In genomic region chr20:32589769-32590168, GRCh38 we compare ENCODE assay signal across 20 cellular contexts.
"Had no signal": no experiment of that assay in that cellular context is flagged by ENCODE, and none has a peak within 500 bp of the region (broad histone marks: within the 10 kb centered on the region; RNA-seq: fewer than 3 reads in every experiment).

No MANE protein-coding gene starts in this region.

- H3K9me3 ChIP-seq: heart left ventricle, mucosa of descending colon, tibial artery, upper lobe of left lung, uterus had no signal

- H3K27ac Mint-ChIP-seq: naive thymus-derived CD8-positive, alpha-beta T cell; stimulated activated memory B cell treated with anti-CD40 and anti-IgM and Interleukin-4, amounts not matched to agents 10 μg/mL and 1 μg/mL and 100 μg/mL, for 72 hours; stimulated activated naive CD8-positive, alpha-beta T cell treated with anti-CD3 and anti-CD28 coated beads, Interleukin-15, Interleukin-2, amounts not matched to agents 100 ng/mL and 50 ng/mL, for 24 hours had no signal

- H3K27ac ChIP-seq: coronary artery, dorsolateral prefrontal cortex, heart left ventricle, tibial artery, upper lobe of left lung, uterus had no signal

- H3K36me3 ChIP-seq: heart left ventricle, tibial artery, upper lobe of left lung, uterus had no signal

- H3K27me3 ChIP-seq: dorsolateral prefrontal cortex, uterus had no signal

- H3K4me1 ChIP-seq: uterus had no signal

- H3K9me3 Mint-ChIP-seq: naive thymus-derived CD8-positive, alpha-beta T cell; stimulated activated memory B cell treated with anti-CD40 and anti-IgM and Interleukin-4, amounts not matched to agents 10 μg/mL and 1 μg/mL and 100 μg/mL, for 72 hours; stimulated activated naive CD8-positive, alpha-beta T cell treated with anti-CD3 and anti-CD28 coated beads, Interleukin-15, Interleukin-2, amounts not matched to agents 100 ng/mL and 50 ng/mL, for 24 hours had no signal

- H3K4me3 ChIP-seq: coronary artery, dorsolateral prefrontal cortex, heart left ventricle, mucosa of descending colon, smooth muscle cell, tibial artery, upper lobe of left lung, uterus had no signal

- H3K36me3 Mint-ChIP-seq: stimulated activated memory B cell treated with anti-CD40 and anti-IgM and Interleukin-4, amounts not matched to agents 10 μg/mL and 1 μg/mL and 100 μg/mL, for 72 hours had no signal

- ATAC-seq: heart left ventricle; left lobe of liver; mucosa of descending colon; naive thymus-derived CD8-positive, alpha-beta T cell; right cardiac atrium; stimulated activated memory B cell treated with anti-CD40 and anti-IgM and Interleukin-4, amounts not matched to agents 10 μg/mL and 1 μg/mL and 100 μg/mL, for 72 hours had no signal

- FAIRE-seq: frontal cortex, islet of Langerhans had no signal

- H3K4me2 ChIP-seq: smooth muscle cell had no signal

- DNase-seq: dorsolateral prefrontal cortex; effector CD8-positive, alpha-beta T cell; heart left ventricle; hippocampal formation; mucosa of descending colon; naive thymus-derived CD8-positive, alpha-beta T cell; posterior cingulate gyrus; stimulated activated CD4-positive, alpha-beta T cell treated with anti-CD3 and anti-CD28 coated beads, Interleukin-2, amount 100 ng/mL, for 48 hours; stimulated activated CD8-positive, alpha-beta memory T cell treated with anti-CD3 and anti-CD28 coated beads, Interleukin-4, amount 100 ng/mL, for 48 hours; tibial artery; upper lobe of left lung; uterus had no signal

- H3K4me3 Mint-ChIP-seq: naive thymus-derived CD8-positive, alpha-beta T cell; stimulated activated memory B cell treated with anti-CD40 and anti-IgM and Interleukin-4, amounts not matched to agents 10 μg/mL and 1 μg/mL and 100 μg/mL, for 72 hours; stimulated activated naive CD8-positive, alpha-beta T cell treated with anti-CD3 and anti-CD28 coated beads, Interleukin-15, Interleukin-2, amounts not matched to agents 100 ng/mL and 50 ng/mL, for 24 hours had no signal
